ENCODE assay signal across 8 cellular contexts in the genomic region with DNA sequence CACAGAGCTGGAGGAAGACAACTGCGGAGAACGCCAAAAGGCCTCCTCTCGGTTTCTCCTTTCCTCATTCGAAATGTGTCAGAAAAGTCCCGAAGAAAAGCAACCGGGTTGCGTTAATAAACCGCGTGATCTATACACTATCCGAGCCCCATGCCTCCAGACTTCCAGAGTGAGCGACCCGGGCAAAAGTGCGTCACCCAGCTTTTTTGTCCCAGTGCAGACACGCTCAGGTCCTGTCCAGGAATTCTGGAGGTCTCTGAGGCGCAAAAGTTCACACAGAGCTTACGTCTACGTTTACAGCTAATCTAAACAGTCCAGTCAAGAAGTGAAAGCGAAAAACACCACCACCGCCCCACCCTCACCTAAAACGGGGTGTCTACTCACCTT.
DNase-seq lines count a peak whose midpoint lies in the region; FAIRE-seq and TF ChIP-seq lines count a peak whose summit lies in the region.

No MANE protein-coding gene starts in this region.

- no peak for FAIRE-seq in H54 (lab: Jason Lieb, UNC)

- no peak for TF ChIP-seq CTCF in astrocyte of the cerebellum (IDR thresholded peaks at IDR 0.05; ENCODE audit: low read depth, low read length, missing control alignments)

- H3K27ac ChIP-seq in KOPT-K1 (ENCODE audit: low read depth, low read length, poor library complexity, severe bottlenecking) (peak overlapping the region; percentile 86), iPS-18a (ENCODE audit: low read length) (peak overlapping the region; percentile 60)

- DNase-seq in SKM-1 (lab: John Stamatoyannopoulos, UW; ENCODE audit: unreplicated experiment) = peak; percentile 40
- DNase-seq in SKM-1 treated with dmso at 0.1 percent for 144 hours (lab: John Stamatoyannopoulos, UW; ENCODE audit: unreplicated experiment) = no peak
- DNase-seq in H54 (ENCODE audit: insufficient read length, low spot score) = peak; percentile 4
- peak; percentile 15 for DNase-seq in astrocyte of the cerebellum (ENCODE audit: low read depth)
- DNase-seq in smooth muscle cell of the brain vasculature (ENCODE audit: low read depth, low spot score) = peak; percentile 12
- DNase-seq in epidermal melanocyte (ENCODE audit: insufficient read length, low spot score) = no peak

- peak overlapping the region; percentile 83 for H3K9ac ChIP-seq in iPS-18a (ENCODE audit: low read length)

- H3K4me3 ChIP-seq in astrocyte of the cerebellum (ENCODE audit: low read depth, low read length) = peak overlapping the region; percentile 84
- H3K4me3 ChIP-seq in iPS-18a (ENCODE audit: low read length) = peak overlapping the region; percentile 86

- peaks cover 35% of the 10 kb centered on the region for H3K36me3 ChIP-seq in KOPT-K1 (ENCODE audit: insufficient read depth, low read length)
- H3K36me3 ChIP-seq in iPS-18a (ENCODE audit: control insufficient read depth, low read depth, low read length) = peaks cover 19% of the 10 kb centered on the region

- H3K4me1 ChIP-seq in iPS-18a (ENCODE audit: control insufficient read depth, low read depth, low read length) = peaks cover 4% of the 10 kb centered on the region

- in situ Hi-C loops in astrocyte of the cerebellum (cut with HindIII; ENCODE audit: low sequenced_read_pairs) = no loop called here

- H3K9me3 ChIP-seq in KOPT-K1 (ENCODE audit: insufficient read depth, low read length, poor library complexity, severe bottlenecking) = no peaks in the 10 kb centered on the region
- no peaks in the 10 kb centered on the region for H3K9me3 ChIP-seq in iPS-18a (ENCODE audit: control insufficient read depth, low read depth, low read length)

- no peak for TF ChIP-seq POLR2A in H54 (IDR thresholded peaks at IDR 0.05; ENCODE audit: low read depth, low read length)

- no peaks in the 10 kb centered on the region for H3K27me3 ChIP-seq in iPS-18a (ENCODE audit: control insufficient read depth, insufficient read depth, low read length)

Comparison
In these comparisons a context has a peak if more than half of its experiments do, and no peak if none do; other contexts are left out.
1. DNase-seq: peak in SKM-1 (single experiment), H54 (single experiment), astrocyte of the cerebellum (single experiment) and smooth muscle cell of the brain vasculature (single experiment); none in SKM-1 treated with dmso at 0.1 percent for 144 hours (single experiment) and epidermal melanocyte (single experiment).